Comparison of ENCODE assay signal across 8 cellular contexts in the genomic region with DNA sequence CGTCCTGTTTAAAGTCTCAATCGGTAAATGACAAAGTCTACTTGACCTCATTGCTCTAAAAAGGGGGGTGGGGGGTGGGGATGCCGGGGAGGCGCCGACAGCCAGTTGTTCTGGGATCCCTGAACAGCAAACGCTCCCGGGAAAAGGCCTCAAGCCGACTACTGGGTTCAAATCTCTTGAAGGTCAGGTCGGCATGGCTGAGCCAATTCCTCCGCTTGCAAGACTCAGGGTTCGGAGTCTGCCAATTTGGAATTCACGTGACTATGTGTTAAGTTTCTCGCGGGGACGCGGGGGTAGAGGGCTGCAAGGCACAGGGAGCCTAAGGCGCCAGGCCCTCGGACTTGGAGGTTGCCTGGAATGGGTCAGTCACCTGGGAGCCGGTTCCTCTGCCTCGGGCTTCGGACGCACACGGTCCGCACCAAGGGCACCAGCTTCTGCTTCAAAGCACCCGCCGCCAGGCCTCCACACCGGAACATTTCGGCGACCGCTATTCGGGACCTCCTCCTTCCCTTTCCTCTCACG. TPM values are rescaled to one million over a fixed set of nuclear protein-coding genes. Genes with fewer than 3 reads are reported as not detected.
DNase-seq lines count a peak whose midpoint lies in the region; ATAC-seq and TF ChIP-seq lines count a peak whose summit lies in the region.

No MANE protein-coding gene starts in this region.

- POLR2A ChIA-PET in T-cell (lab: Charles Lee) = no interaction called here

- CTCF ChIA-PET in T-cell (lab: Charles Lee) = interaction anchor here in 1 of 2 donors (0.6 kb wide), 1 partner anchor 184 kb away, joined by 3 read pairs; no protein-coding TSS in a partner anchor

- H3K9me3 ChIP-seq in parathyroid adenoma (ENCODE audit: control insufficient read depth, low read length) = no peaks in the 10 kb centered on the region

- no peak overlapping the region for H3K9ac ChIP-seq in parathyroid adenoma

- H3K36me3 Mint-ChIP-seq in T-helper 1 cell treated with Interleukin-12 subunit alpha and Interleukin-12 subunit beta and Interleukin-4 antibody, amounts not matched to agents 30 μg/mL and 1 μg/mL, for 36 hours (ENCODE audit: low read depth) = no peaks in the 10 kb centered on the region
- no peaks in the 10 kb centered on the region for H3K36me3 Mint-ChIP-seq in T-cell

- H2AFZ ChIP-seq in parathyroid adenoma = peak overlapping the region; percentile 81

- DNase-seq in T-helper 1 cell = no peak
- peak in 2 of 34 experiments; percentile 9 to 11 for DNase-seq in T-cell
- no peak for DNase-seq in fibroblast of pulmonary artery (ENCODE audit: low read depth)
- no peak for DNase-seq in NCI-H1048 (lab: John Stamatoyannopoulos, UW)

- H3K79me2 ChIP-seq in parathyroid adenoma = no peaks in the 10 kb centered on the region

- no peak for TF ChIP-seq CTCF in fibroblast of pulmonary artery (IDR thresholded peaks at IDR 0.05; ENCODE audit: low read length, missing control alignments)
- TF ChIP-seq CTCF in parathyroid adenoma (IDR thresholded peaks at IDR 0.05) = no peak

- peak overlapping the region; percentile 96 for H3K27ac Mint-ChIP-seq in T-helper 1 cell treated with Interleukin-12 subunit alpha and Interleukin-12 subunit beta and Interleukin-4 antibody, amounts not matched to agents 30 μg/mL and 1 μg/mL, for 36 hours
- peak overlapping the region; percentile 91 to 93 for H3K27ac Mint-ChIP-seq in T-cell

- H3K4me1 Mint-ChIP-seq in T-helper 1 cell treated with Interleukin-12 subunit alpha and Interleukin-12 subunit beta and Interleukin-4 antibody, amounts not matched to agents 30 μg/mL and 1 μg/mL, for 36 hours (ENCODE audit: low read depth) = peaks cover 26% of the 10 kb centered on the region
- peaks cover 32 to 39% (median 37%) of the 10 kb centered on the region in 3 donors for H3K4me1 Mint-ChIP-seq in T-cell

- ATAC-seq in T-cell (replicated peaks in 1 of 4) (peak in 3 of 4 experiments; percentile 25 to 57 (median 48)), GM19463 (IDR thresholded peaks at IDR 0.05; ENCODE audit: unreplicated experiment) (no peak), GM21529 (IDR thresholded peaks at IDR 0.05; ENCODE audit: unreplicated experiment) (no peak)

- H3K4me3 Mint-ChIP-seq in T-helper 1 cell treated with Interleukin-12 subunit alpha and Interleukin-12 subunit beta and Interleukin-4 antibody, amounts not matched to agents 30 μg/mL and 1 μg/mL, for 36 hours = peak overlapping the region; percentile 90
- peak overlapping the region; percentile 88 to 94 (median 94) for H3K4me3 Mint-ChIP-seq in T-cell

- H3K36me3 ChIP-seq in parathyroid adenoma (ENCODE audit: control insufficient read depth, insufficient read depth, low read length) = no peaks in the 10 kb centered on the region

- no peaks in the 10 kb centered on the region for H3K9me3 Mint-ChIP-seq in T-helper 1 cell treated with Interleukin-12 subunit alpha and Interleukin-12 subunit beta and Interleukin-4 antibody, amounts not matched to agents 30 μg/mL and 1 μg/mL, for 36 hours
- H3K9me3 Mint-ChIP-seq in T-cell = no peaks in the 10 kb centered on the region

- peak overlapping the region; percentile 76 for H3K4me2 ChIP-seq in parathyroid adenoma (ENCODE audit: low read length)

- peaks cover 5% of the 10 kb centered on the region for H3K4me1 ChIP-seq in parathyroid adenoma

- H3K27me3 Mint-ChIP-seq in T-helper 1 cell treated with Interleukin-12 subunit alpha and Interleukin-12 subunit beta and Interleukin-4 antibody, amounts not matched to agents 30 μg/mL and 1 μg/mL, for 36 hours (ENCODE audit: low read depth) = no peaks in the 10 kb centered on the region
- peaks cover 0 to 5% of the 10 kb centered on the region in 2 donors for H3K27me3 Mint-ChIP-seq in T-cell

- H3K4me3 ChIP-seq in fibroblast of pulmonary artery (replicated peaks; ENCODE audit: low read depth, low read length) = peak overlapping the region; percentile 78
- peak overlapping the region; percentile 75 for H3K4me3 ChIP-seq in parathyroid adenoma (ENCODE audit: low read depth, low read length)

- peak overlapping the region; percentile 85 for H3K27ac ChIP-seq in parathyroid adenoma

- no peaks in the 10 kb centered on the region for H3K27me3 ChIP-seq in parathyroid adenoma (ENCODE audit: control insufficient read depth, insufficient read depth, low read length)

RNA-seq across cellular contexts. Expression of a gene that starts 0.4 kb away (rescaled TPM):
- total RNA-seq in T-cell = 10 to 100 TPM; 11.2 to 25.0 (median 23.6) TPM

RNA-seq across cellular contexts. Expression of a gene that starts 6.5 kb away (rescaled TPM):
- total RNA-seq in T-cell = 10 to 100 TPM in 3 of 5 donors, 1 to 10 TPM in 2; 4.4 to 16.6 (median 13.9) TPM

RNA-seq across cellular contexts. Expression of a gene that starts 54.9 kb away (rescaled TPM):
- 10 to 100 TPM; 30.0 to 35.6 (median 30.6) TPM for total RNA-seq in T-cell

Comparison
In these comparisons a context has a peak if more than half of its experiments do, and no peak if none do; other contexts are left out.
1. ATAC-seq: peak in T-cell (3 of 4); none in GM19463 (single experiment) and GM21529 (single experiment).